In the genomic region with DNA sequence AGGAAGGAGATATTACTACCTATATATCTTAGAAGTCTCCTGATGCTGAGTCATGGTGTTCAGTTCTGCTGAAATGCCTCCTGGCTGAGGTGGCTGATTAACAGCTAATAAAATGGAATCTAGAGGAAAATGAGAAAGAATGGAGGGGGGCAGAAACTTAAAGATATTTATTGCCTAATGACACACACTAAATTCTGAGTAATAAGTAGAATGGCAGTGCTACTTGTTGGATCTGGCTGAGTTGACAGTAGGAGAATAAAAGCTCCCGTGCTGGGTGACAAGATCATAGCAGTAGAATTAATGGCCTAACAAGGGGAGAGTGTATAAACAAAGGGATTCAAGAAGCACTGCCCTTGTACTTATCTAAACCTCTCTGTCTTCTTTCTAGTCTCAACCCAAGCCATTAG, we compare ENCODE assay signal across 1 cellular context.
TF ChIP-seq lines count a peak whose summit lies in the region.

No MANE protein-coding gene starts in this region.

TF ChIP-seq in WTC11, 78 proteins besides CTCF, POLR2A, EP300 and RAD21 (continued from another document):
- TF ChIP-seq PRDM15 (CRISPR knock-in tag; IDR thresholded peaks at IDR 0.05) (no peak), FOXK1 (CRISPR knock-in tag; IDR thresholded peaks at IDR 0.05) (no peak), ZNF317 (CRISPR knock-in tag; IDR thresholded peaks at IDR 0.05; ENCODE audit: borderline replicate concordance, low read depth) (no peak), EMX1 (CRISPR knock-in tag; IDR thresholded peaks at IDR 0.05) (no peak), MXD4 (CRISPR knock-in tag; IDR thresholded peaks at IDR 0.05; ENCODE audit: borderline replicate concordance) (no peak), HMGA2 (CRISPR knock-in tag; IDR thresholded peaks at IDR 0.05) (no peak), ATF2 (CRISPR knock-in tag; IDR thresholded peaks at IDR 0.05; ENCODE audit: borderline replicate concordance, low read depth) (no peak), FOXP1 (CRISPR knock-in tag; IDR thresholded peaks at IDR 0.05; ENCODE audit: borderline replicate concordance) (no peak)
